In the genomic region with DNA sequence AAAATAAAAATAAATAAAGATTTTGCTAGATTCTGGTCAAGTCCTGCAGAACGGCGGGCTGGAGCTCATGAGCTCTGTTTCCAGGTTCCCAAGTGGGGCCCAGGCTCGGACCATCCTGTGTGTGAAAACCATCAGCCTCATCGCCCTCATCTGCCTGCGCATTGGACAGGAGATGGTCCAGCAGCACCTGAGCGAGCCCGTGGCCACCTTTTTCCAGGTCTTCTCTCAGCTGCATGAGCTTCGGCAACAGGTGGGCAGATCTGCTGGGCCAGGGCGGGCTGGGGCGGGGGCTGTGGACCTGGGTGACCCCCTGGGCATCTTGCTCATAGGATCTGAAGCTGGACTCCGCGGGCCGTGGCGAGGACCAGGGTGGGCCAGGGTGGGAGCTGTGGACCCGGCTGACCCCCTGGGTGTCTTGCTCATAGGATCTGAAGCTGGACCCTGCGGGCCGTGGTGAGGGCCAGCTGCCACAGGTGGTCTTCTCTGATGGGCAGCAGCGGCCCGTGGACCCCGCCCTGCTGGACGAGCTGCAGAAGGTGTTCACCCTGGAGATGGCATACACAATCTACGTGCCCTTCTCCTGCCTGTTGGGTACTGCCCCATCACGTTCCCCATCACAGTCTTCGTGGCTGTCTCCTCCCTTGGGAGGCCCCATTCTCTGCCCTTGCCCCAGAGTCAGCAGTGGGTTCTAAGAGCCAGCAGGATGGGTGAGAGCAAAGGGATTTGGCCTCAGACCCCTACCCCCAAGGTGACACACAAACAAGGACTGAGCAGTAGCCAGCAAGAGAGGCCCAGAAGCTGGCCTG, we compare ENCODE assay signal across 16 cellular contexts.
A peak's percentile ranks its signal among the peaks of the same experiment; 100 is the strongest.
DNase-seq lines count a peak whose midpoint lies in the region; ATAC-seq and TF ChIP-seq lines count a peak whose summit lies in the region.
"Had no signal": no experiment of that assay in that cellular context is flagged by ENCODE, and none has a peak within 500 bp of the region (broad histone marks: within the 10 kb centered on the region; RNA-seq: fewer than 3 reads in every experiment).

No MANE protein-coding gene starts in this region.

- no peak overlapping the region for H3K9ac ChIP-seq in DND-41 (ENCODE audit: low read depth, low read length)

- H3K36me3 ChIP-seq in DND-41 (ENCODE audit: insufficient read depth, low read length) (peaks cover 20% of the 10 kb centered on the region), RWPE2 (ENCODE audit: low read depth) (peaks cover 4% of the 10 kb centered on the region; the same call in 1 of the 2 replicates)

- H3K27me3 Mint-ChIP-seq in memory B cell, result no peaks in the 10 kb centered on the region
- H3K27me3 Mint-ChIP-seq in stimulated activated memory B cell treated with anti-CD40 and anti-IgM and Interleukin-4, amounts not matched to agents 10 μg/mL and 1 μg/mL and 100 μg/mL, for 72 hours, result no peaks in the 10 kb centered on the region

- H3K36me3 Mint-ChIP-seq in memory B cell, result peaks cover 28% of the 10 kb centered on the region
- peaks cover 56% of the 10 kb centered on the region for H3K36me3 Mint-ChIP-seq in stimulated activated memory B cell treated with anti-CD40 and anti-IgM and Interleukin-4, amounts not matched to agents 10 μg/mL and 1 μg/mL and 100 μg/mL, for 72 hours

- TF ChIP-seq CTCF in DND-41 (IDR thresholded peaks at IDR 0.05; ENCODE audit: borderline replicate concordance, extremely low read depth, low read length, poor library complexity, severe bottlenecking) (no peak), RWPE2 (IDR thresholded peaks at IDR 0.05; ENCODE audit: poor library complexity, severe bottlenecking) (no peak)

- H3K4me3 Mint-ChIP-seq in memory B cell, result peak overlapping the region; percentile 68
- H3K4me3 Mint-ChIP-seq in stimulated activated memory B cell treated with anti-CD40 and anti-IgM and Interleukin-4, amounts not matched to agents 10 μg/mL and 1 μg/mL and 100 μg/mL, for 72 hours, result peak overlapping the region; percentile 56
- H3K4me3 Mint-ChIP-seq: H9 had no signal

- no peak overlapping the region for H2AFZ ChIP-seq in DND-41 (ENCODE audit: low read depth, low read length)

- H3K4me3 ChIP-seq in DND-41 (ENCODE audit: low read depth in 1 of 2, low read length in 2 of 2) (no peak overlapping the region), RWPE2 (ENCODE audit: severe bottlenecking) (no peak overlapping the region)
- H3K4me3 ChIP-seq: K562, SK-N-MC had no signal

- H3K4me1 ChIP-seq in DND-41 (ENCODE audit: insufficient read depth, low read length) (no peaks in the 10 kb centered on the region), RWPE2 (ENCODE audit: insufficient read depth, poor library complexity, severe bottlenecking) (peaks cover 15% of the 10 kb centered on the region)

- H3K27ac Mint-ChIP-seq in memory B cell, result peak overlapping the region; percentile 89
- peak overlapping the region; percentile 77 for H3K27ac Mint-ChIP-seq in stimulated activated memory B cell treated with anti-CD40 and anti-IgM and Interleukin-4, amounts not matched to agents 10 μg/mL and 1 μg/mL and 100 μg/mL, for 72 hours

- ATAC-seq in DND-41 (ENCODE audit: insufficient read depth, low read depth) (0 out of 3 replicates have a peak, but pooled peaks have one; percentile 9), RWPE2 (ENCODE audit: low read depth) (no peak), memory B cell (ENCODE audit: low read depth) (peak; percentile 64)
- peak; percentile 81 for ATAC-seq in stimulated activated memory B cell treated with anti-CD40 and anti-IgM and Interleukin-4, amounts not matched to agents 10 μg/mL and 1 μg/mL and 100 μg/mL, for 72 hours
- ATAC-seq: K562, Right ventricle myocardium inferior had no signal

- H3K27ac ChIP-seq in DND-41 (ENCODE audit: low read length) (no peak overlapping the region), RWPE2 (ENCODE audit: poor library complexity, severe bottlenecking) (no peak overlapping the region)
- H3K27ac ChIP-seq: SK-N-MC had no signal

- no peak overlapping the region for H3K4me2 ChIP-seq in DND-41 (ENCODE audit: insufficient read depth, low read length)

- no peaks in the 10 kb centered on the region for H3K27me3 ChIP-seq in DND-41 (ENCODE audit: insufficient read depth, low read length, poor library complexity)
- H3K27me3 ChIP-seq in RWPE2 (ENCODE audit: insufficient read depth, poor library complexity, severe bottlenecking), result no peaks in the 10 kb centered on the region

- H3K9me3 ChIP-seq in DND-41 (ENCODE audit: insufficient read depth, low read length, severe bottlenecking), result no peaks in the 10 kb centered on the region
- no peaks in the 10 kb centered on the region for H3K9me3 ChIP-seq in RWPE2 (ENCODE audit: severe bottlenecking)

- H3K9me3 Mint-ChIP-seq in memory B cell, result no peaks in the 10 kb centered on the region
- H3K9me3 Mint-ChIP-seq in stimulated activated memory B cell treated with anti-CD40 and anti-IgM and Interleukin-4, amounts not matched to agents 10 μg/mL and 1 μg/mL and 100 μg/mL, for 72 hours, result no peaks in the 10 kb centered on the region
- H3K9me3 Mint-ChIP-seq: H9 had no signal

- H3K4me1 Mint-ChIP-seq in memory B cell, result peaks cover 24% of the 10 kb centered on the region
- peaks cover 66% of the 10 kb centered on the region for H3K4me1 Mint-ChIP-seq in stimulated activated memory B cell treated with anti-CD40 and anti-IgM and Interleukin-4, amounts not matched to agents 10 μg/mL and 1 μg/mL and 100 μg/mL, for 72 hours

- H4K20me1 ChIP-seq in DND-41 (ENCODE audit: insufficient read depth, low read length), result no peaks in the 10 kb centered on the region

- no peaks in the 10 kb centered on the region for H3K79me2 ChIP-seq in DND-41 (ENCODE audit: insufficient read depth, low read length)

- DNase-seq in DND-41, result no peak
- DNase-seq in RWPE2 (ENCODE audit: low spot score), result peak; percentile 51
- DNase-seq in memory B cell (ENCODE audit: low spot score in 2 of 2), result no peak
- DNase-seq in NCI-H82 (lab: John Stamatoyannopoulos, UW), result no peak
- no peak for DNase-seq in NCI-H1048 (lab: John Stamatoyannopoulos, UW)
- DNase-seq in kidney glomerular epithelial cell (lab: John Stamatoyannopoulos, UW), result no peak
- DNase-seq: COR-L47, DMS153, H9, NCI-H1436, NCI-H2029, NCI-H446 treated with DMSO at 0.1 percent for 48 hours had no signal
